8 cellular contexts compared by ENCODE assay signal in the genomic region with DNA sequence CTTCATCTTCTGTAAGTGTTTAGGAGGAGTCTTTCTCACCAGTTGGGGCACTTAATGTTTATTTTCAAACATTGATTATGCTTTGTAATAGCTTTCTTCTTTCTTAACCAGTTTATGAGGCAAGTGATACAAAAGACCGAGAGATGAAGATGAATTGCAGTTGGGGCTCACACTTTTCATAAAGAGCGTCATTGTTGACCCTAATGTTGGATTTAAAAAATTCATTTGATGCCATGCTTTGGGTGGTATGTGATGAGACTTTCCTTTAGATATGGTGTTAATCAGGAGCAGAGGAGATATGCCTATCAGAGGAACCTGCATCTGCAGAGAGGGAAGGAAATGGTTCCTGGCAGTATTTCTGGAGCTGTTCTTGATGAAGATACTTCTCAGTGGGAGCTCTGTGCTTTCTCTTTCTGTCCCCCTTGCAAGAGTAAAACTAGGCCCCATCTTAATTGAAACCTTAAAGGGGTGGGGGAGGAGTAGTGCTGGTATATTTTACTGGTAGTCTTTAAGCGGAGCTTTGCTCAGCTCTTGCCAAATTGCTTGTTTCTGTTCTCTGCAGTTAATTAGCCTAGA. TPM values are rescaled to one million over a fixed set of nuclear protein-coding genes. Genes with fewer than 3 reads are reported as not detected.
DNase-seq lines count a peak whose midpoint lies in the region; ATAC-seq and TF ChIP-seq lines count a peak whose summit lies in the region.

No MANE protein-coding gene starts in this region.

- H3K36me3 ChIP-seq in H7 (replicated peaks; ENCODE audit: control insufficient read depth, insufficient read depth, low read length), result no peaks in the 10 kb centered on the region
- H3K36me3 ChIP-seq in naive thymus-derived CD4-positive, alpha-beta T cell (ENCODE audit: control insufficient read depth in 2 of 3, insufficient read depth in 3 of 3, low read length in 3 of 3), result peaks cover 0 to 7% (median 0%) of the 10 kb centered on the region in 3 experiments

- no peak for ATAC-seq in naive thymus-derived CD4-positive, alpha-beta T cell
- ATAC-seq in GM18858 (IDR thresholded peaks at IDR 0.05; ENCODE audit: unreplicated experiment) (no peak), GM18505 (IDR thresholded peaks at IDR 0.05; ENCODE audit: unreplicated experiment) (no peak)

- H3K4me3 Mint-ChIP-seq in naive thymus-derived CD4-positive, alpha-beta T cell, result no peak overlapping the region
- no peak overlapping the region for H3K4me3 Mint-ChIP-seq in type B pancreatic cell

- DNase-seq in EL (peak; percentile 23), H7 (peak; percentile 43), islet precursor cell (no peak), type B pancreatic cell (ENCODE audit: extremely low spot score, unreplicated experiment) (no peak)
- peak in 7 of 9 donors; percentile 18 to 40 (median 27) for DNase-seq in naive thymus-derived CD4-positive, alpha-beta T cell

- H3K9me3 Mint-ChIP-seq in naive thymus-derived CD4-positive, alpha-beta T cell, result peaks cover 0 to 6% (median 0%) of the 10 kb centered on the region in 11 donors
- no peaks in the 10 kb centered on the region for H3K9me3 Mint-ChIP-seq in type B pancreatic cell

- CTCF ChIA-PET in naive thymus-derived CD4-positive, alpha-beta T cell (lab: Charles Lee), result interaction anchor here (0.6 to 3.6 kb wide), 12 partner anchors 11 to 75 kb away, joined by 3 to 24 read pairs (median 4); no protein-coding TSS in a partner anchor

- POLR2A ChIA-PET in naive thymus-derived CD4-positive, alpha-beta T cell (lab: Charles Lee), result interaction anchor here (0.6 to 12.6 kb wide), 18 partner anchors 9 to 70 kb away, joined by 3 to 187 read pairs (median 6); no protein-coding TSS in a partner anchor

- intact Hi-C loops in naive thymus-derived CD4-positive, alpha-beta T cell (cut with micrococcal nuclease), result loop anchor here in 1 of 2 donors (1.0 to 5.0 kb wide), 3 partner anchors 47 to 481 kb away; no protein-coding TSS in a partner anchor

- no peaks in the 10 kb centered on the region for H3K9me3 ChIP-seq in naive thymus-derived CD4-positive, alpha-beta T cell (ENCODE audit: control insufficient read depth in 2 of 3, low read length in 3 of 3)

- no peak for TF ChIP-seq POLR2A in GM18505 (IDR thresholded peaks at IDR 0.05; ENCODE audit: borderline replicate concordance, extremely low read depth, insufficient read depth, insufficient read length)

- TF ChIP-seq CTCF in VCaP (conservative IDR thresholded peaks at IDR 0.05) (no peak), type B pancreatic cell (conservative IDR thresholded peaks at IDR 0.05) (no peak)

- H3K4me3 ChIP-seq in H7 (ENCODE audit: insufficient read depth, low read depth, low read length), result no peak overlapping the region
- peak overlapping the region; percentile 88 for H3K4me3 ChIP-seq in naive thymus-derived CD4-positive, alpha-beta T cell (ENCODE audit: low read length)

- H3K27me3 Mint-ChIP-seq in naive thymus-derived CD4-positive, alpha-beta T cell, result no peaks in the 10 kb centered on the region
- H3K27me3 Mint-ChIP-seq in type B pancreatic cell, result no peaks in the 10 kb centered on the region

- H3K36me3 Mint-ChIP-seq in naive thymus-derived CD4-positive, alpha-beta T cell, result peaks cover 0 to 7% (median 6%) of the 10 kb centered on the region in 5 donors
- peaks cover 6% of the 10 kb centered on the region for H3K36me3 Mint-ChIP-seq in type B pancreatic cell

- H3K27ac Mint-ChIP-seq in naive thymus-derived CD4-positive, alpha-beta T cell, result no peak overlapping the region
- H3K27ac Mint-ChIP-seq in type B pancreatic cell, result no peak overlapping the region

- peaks cover 9 to 35% (median 30%) of the 10 kb centered on the region in 7 donors for H3K4me1 Mint-ChIP-seq in naive thymus-derived CD4-positive, alpha-beta T cell
- H3K4me1 Mint-ChIP-seq in type B pancreatic cell (ENCODE audit: unreplicated experiment), result peaks cover 16% of the 10 kb centered on the region

- H3K4me1 ChIP-seq in naive thymus-derived CD4-positive, alpha-beta T cell (ENCODE audit: control insufficient read depth in 2 of 2, insufficient read depth in 2 of 2, low read length in 2 of 2), result peaks cover 15 to 30% of the 10 kb centered on the region in 2 donors

- no peaks in the 10 kb centered on the region for H3K27me3 ChIP-seq in H7 (ENCODE audit: control insufficient read depth, insufficient read depth, low read length)
- H3K27me3 ChIP-seq in naive thymus-derived CD4-positive, alpha-beta T cell (ENCODE audit: control insufficient read depth in 2 of 2, insufficient read depth in 2 of 2, low read length in 2 of 2), result no peaks in the 10 kb centered on the region

- H3K27ac ChIP-seq in VCaP, result peak overlapping the region; percentile 79
- H3K27ac ChIP-seq in naive thymus-derived CD4-positive, alpha-beta T cell (ENCODE audit: low read depth, low read length), result peak overlapping the region; percentile 96

RNA-seq across cellular contexts. Expression of a gene that starts 2.3 kb away (rescaled TPM):
- 61.1 and 90.4 TPM in 2 replicates for total RNA-seq in H7 (2014; rRNA removed; shearing (Covaris generic))
- total RNA-seq in naive thymus-derived CD4-positive, alpha-beta T cell, result 100 to 1,000 TPM in 4 of 5 experiments, 10 to 100 TPM in 1; 91.1 to 167 (median 143) TPM
- polyA plus RNA-seq in naive thymus-derived CD4-positive, alpha-beta T cell, result 10 to 100 TPM; 64.9 to 69.3 TPM
- 93.6 and 117 TPM in 2 replicates for total RNA-seq in type B pancreatic cell (ENCODE audit: low replicate concordance)

Comparison
In these comparisons a context has a peak if more than half of its experiments do, and no peak if none do; other contexts are left out.
1. DNase-seq: peak in EL (single experiment), H7 (single experiment) and naive thymus-derived CD4-positive, alpha-beta T cell (7 of 9); none in islet precursor cell (single experiment) and type B pancreatic cell (single experiment).